In the genomic region with DNA sequence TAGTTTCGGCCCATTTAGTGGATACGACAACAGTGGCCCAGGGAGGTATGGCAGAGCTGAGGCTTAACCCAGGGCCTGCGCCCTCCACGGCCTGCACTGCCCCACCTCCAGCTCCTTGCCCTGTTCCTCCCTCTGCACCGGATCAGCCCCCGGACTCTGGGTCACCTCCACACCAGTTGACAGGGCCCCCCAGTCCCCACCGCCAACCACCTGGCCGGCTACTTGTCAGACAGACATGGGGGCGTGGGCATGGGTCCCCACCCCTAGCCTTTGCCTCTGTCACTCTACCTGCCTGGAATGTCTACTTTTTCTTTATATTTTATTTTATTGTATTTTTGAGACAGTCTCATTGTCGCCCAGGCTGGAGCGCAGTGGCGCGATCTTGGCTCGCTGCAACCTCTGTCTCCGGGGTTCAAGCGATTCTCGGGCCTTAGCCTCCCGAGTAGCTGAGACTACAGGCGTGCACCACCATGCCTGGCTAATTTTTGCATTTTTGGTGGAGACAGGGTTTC, we compare ENCODE assay signal across 8 cellular contexts. TPM values are rescaled to one million over a fixed set of nuclear protein-coding genes. Genes with fewer than 3 reads are reported as not detected.
DNase-seq lines count a peak whose midpoint lies in the region; ATAC-seq, FAIRE-seq and TF ChIP-seq lines count a peak whose summit lies in the region.

No MANE protein-coding gene starts in this region.

- H3K27ac ChIP-seq in A549 (peak overlapping the region; percentile 99), MM.1S (ENCODE audit: low read length) (peak overlapping the region; percentile 53; the same call in 1 of the 2 replicates), dorsolateral prefrontal cortex (peak overlapping the region in 54 of 59 donors; percentile 5 to 100 (median 99))

- CTCF ChIA-PET in A549 (lab: Yijun Ruan, JAX): interaction anchor here (0.8 to 4.7 kb wide), 4 partner anchors 32 to 224 kb away, joined by 3 to 30 read pairs (median 12); no protein-coding TSS in a partner anchor

- no peaks in the 10 kb centered on the region for H3K9me3 ChIP-seq in A549
- no peaks in the 10 kb centered on the region for H3K9me3 ChIP-seq in MM.1S (replicated peaks; ENCODE audit: insufficient read depth, low read length)
- H3K9me3 ChIP-seq in mucosa of stomach (ENCODE audit: control insufficient read depth, low read length): no peaks in the 10 kb centered on the region

- FAIRE-seq in A549 (lab: Jason Lieb, UNC) (no peak), frontal cortex (lab: Jason Lieb, UNC) (no peak)

- H3K4me3 ChIP-seq in A549 (peak overlapping the region; percentile 83), MM.1S (ENCODE audit: low read length) (peak overlapping the region; percentile 72), dorsolateral prefrontal cortex (peak overlapping the region; percentile 59 to 100 (median 93)), mucosa of stomach (ENCODE audit: low read length) (peak overlapping the region; percentile 80)

- no peak for TF ChIP-seq RAD21 in A549 (conservative IDR thresholded peaks at IDR 0.05 in 1 of 2, IDR thresholded peaks at IDR 0.05 in 1 of 2)

- TF ChIP-seq EP300 in A549 (IDR thresholded peaks at IDR 0.05): no peak

- TF ChIP-seq CTCF in A549 (IDR thresholded peaks at IDR 0.05): no peak
- TF ChIP-seq CTCF in MM.1S (IDR thresholded peaks at IDR 0.05; ENCODE audit: low read length): no peak
- no peak for TF ChIP-seq CTCF in dorsolateral prefrontal cortex (IDR thresholded peaks at IDR 0.05 in 54 of 56, conservative IDR thresholded peaks at IDR 0.05 in 2 of 56; ENCODE audit: low read depth in 1 of 56, partially characterized antibody in 56 of 56)

- peaks cover 28% of the 10 kb centered on the region for H3K79me2 ChIP-seq in MM.1S (ENCODE audit: low read length)

- intact Hi-C loops in dorsolateral prefrontal cortex (cut with DNase I): loop anchor here in 1 of 2 donors (2.0 kb wide), 1 partner anchor 37 kb away; a partner anchor contains a TSS

- peak overlapping the region; percentile 56; the same call in 1 of the 2 replicates for H3K9ac ChIP-seq in MM.1S (ENCODE audit: low read length)
- peak overlapping the region; percentile 86 for H3K9ac ChIP-seq in mucosa of stomach (ENCODE audit: low read length)

- POLR2A ChIA-PET in A549 (lab: Yijun Ruan, JAX): interaction anchor here (0.9 to 1.4 kb wide), 4 partner anchors 27 to 221 kb away, joined by 3 to 4 read pairs (median 3); a partner anchor contains a TSS

- peak overlapping the region; percentile 87 for H3K4me2 ChIP-seq in A549
- peak overlapping the region; percentile 87 for H3K4me2 ChIP-seq in MM.1S (ENCODE audit: low read depth, low read length)

- WGBS in A549 (ENCODE audit: missing lambda C conversion rate): 64% methylated on average over 19 of the region's 19 CpGs

- H3K4me1 ChIP-seq in A549 (peaks cover 43% of the 10 kb centered on the region), MM.1S (ENCODE audit: low read length) (peaks cover 26% of the 10 kb centered on the region), mucosa of stomach (ENCODE audit: control insufficient read depth, insufficient read depth, low read length) (peaks cover 47% of the 10 kb centered on the region)

- no peak for TF ChIP-seq POLR2A in A549 (IDR thresholded peaks at IDR 0.05; ENCODE audit: low read length)

- H3K27me3 ChIP-seq in MM.1S (replicated peaks; ENCODE audit: insufficient read depth, low read length) (no peaks in the 10 kb centered on the region), dorsolateral prefrontal cortex (peaks cover 0 to 26% (median 8%) of the 10 kb centered on the region in 45 donors), mucosa of stomach (ENCODE audit: control insufficient read depth, insufficient read depth, low read length) (no peaks in the 10 kb centered on the region)

- H3F3A ChIP-seq in MM.1S (ENCODE audit: insufficient read depth, low read length): peaks cover 59% of the 10 kb centered on the region

- no peak for DNase-seq in A549 (ENCODE audit: low read depth in 1 of 2, low spot score in 1 of 2)
- peak; percentile 3 for DNase-seq in MM.1S
- no peak for DNase-seq in dorsolateral prefrontal cortex
- DNase-seq in frontal cortex (ENCODE audit: low spot score in 2 of 2): no peak
- no peak for DNase-seq in C1 segment of cervical spinal cord (lab: John Stamatoyannopoulos, UW)

- H3K9me2 ChIP-seq in MM.1S (replicated peaks; ENCODE audit: insufficient read depth, low read length): no peaks in the 10 kb centered on the region

- H4K20me1 ChIP-seq in MM.1S (ENCODE audit: insufficient read depth, low read length): peaks cover 16% of the 10 kb centered on the region

- H3K36me3 ChIP-seq in MM.1S (replicated peaks; ENCODE audit: insufficient read depth, low read length): peaks cover 12% of the 10 kb centered on the region
- peaks cover 15% of the 10 kb centered on the region for H3K36me3 ChIP-seq in mucosa of stomach (ENCODE audit: control insufficient read depth, insufficient read depth, low read length)

- H2AFZ ChIP-seq in MM.1S (ENCODE audit: low read length): no peak overlapping the region

- no peak for ATAC-seq in A549
- ATAC-seq in GM18868 (IDR thresholded peaks at IDR 0.05; ENCODE audit: unreplicated experiment): no peak
- ATAC-seq in HG02678 (IDR thresholded peaks at IDR 0.05; ENCODE audit: unreplicated experiment): no peak

TF ChIP-seq in A549, 52 proteins besides CTCF, POLR2A, EP300 and RAD21:
- 0 out of 2 replicates have a peak, but pooled peaks have one; percentile 48 for TF ChIP-seq HDAC2 (IDR thresholded peaks at IDR 0.05)
- TF ChIP-seq, protein P1, sequence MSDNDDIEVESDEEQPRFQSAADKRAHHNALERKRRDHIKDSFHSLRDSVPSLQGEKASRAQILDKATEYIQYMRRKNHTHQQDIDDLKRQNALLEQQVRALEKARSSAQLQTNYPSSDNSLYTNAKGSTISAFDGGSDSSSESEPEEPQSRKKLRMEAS (IDR thresholded peaks at IDR 0.05): no peak

RNA-seq across cellular contexts. Expression of a gene that starts 3.0 kb away (rescaled TPM):
- polyA plus RNA-seq in A549 (2011; rRNA removed): 2,042 and 2,306 TPM in 2 replicates
- 14,539 and 15,776 TPM in 2 replicates for polyA plus RNA-seq in A549 (2012; cell fraction: cytosol; rRNA removed)
- polyA plus RNA-seq in A549 (2012; cell fraction: nucleus; rRNA removed): 26,089 and 28,335 TPM in 2 replicates
- 7,182 to 8,782 TPM (median 7,263 TPM) in 3 replicates for polyA plus RNA-seq in A549 (2017; fragmentation: RNase III; extraction: RNeasy Plus Mini Kit Qiagen cat#74134 plus additional on column Dnase treatment)
- polyA minus RNA-seq in A549 (2011; rRNA and poly(A)+ RNA removed): 2,054 and 3,772 TPM in 2 replicates
- total RNA-seq in dorsolateral prefrontal cortex: 1,000 to 10,000 TPM in 85 of 120 experiments, 100 to 1,000 TPM in 35; 558 to 1,589 (median 1,117) TPM
- 5,358 TPM for total RNA-seq in frontal cortex

RNA-seq across cellular contexts. Expression of a gene that starts 12.6 kb away (rescaled TPM):
- 0.84 and 1.2 TPM in 2 replicates for polyA plus RNA-seq in A549 (2011; rRNA removed)
- 0.74 and 1.1 TPM in 2 replicates for polyA plus RNA-seq in A549 (2012; cell fraction: cytosol; rRNA removed)
- 7.5 and 8.3 TPM in 2 replicates for polyA plus RNA-seq in A549 (2012; cell fraction: nucleus; rRNA removed)
- 1.3 to 1.7 TPM (median 1.3 TPM) in 3 replicates for polyA plus RNA-seq in A549 (2017; fragmentation: RNase III; extraction: RNeasy Plus Mini Kit Qiagen cat#74134 plus additional on column Dnase treatment)
- polyA minus RNA-seq in A549 (2011; rRNA and poly(A)+ RNA removed): 3.6 and 3.7 TPM in 2 replicates
- total RNA-seq in dorsolateral prefrontal cortex: 1 to 10 TPM in 111 of 120 experiments, under 1 TPM in 9; 0.52 to 5.1 (median 2.0) TPM
- 4.9 TPM for total RNA-seq in frontal cortex

RNA-seq across cellular contexts. Expression of a gene that starts 36.6 kb away (rescaled TPM):
- 5.4 and 7.2 TPM in 2 replicates for polyA plus RNA-seq in A549 (2011; rRNA removed)
- polyA plus RNA-seq in A549 (2012; cell fraction: cytosol; rRNA removed): 17.3 and 25.1 TPM in 2 replicates
- 52.4 and 75.7 TPM in 2 replicates for polyA plus RNA-seq in A549 (2012; cell fraction: nucleus; rRNA removed)
- 16.2 to 17.7 TPM (median 16.8 TPM) in 3 replicates for polyA plus RNA-seq in A549 (2017; fragmentation: RNase III; extraction: RNeasy Plus Mini Kit Qiagen cat#74134 plus additional on column Dnase treatment)
- 7.8 and 10.0 TPM in 2 replicates for polyA minus RNA-seq in A549 (2011; rRNA and poly(A)+ RNA removed)
- total RNA-seq in dorsolateral prefrontal cortex: 10 to 100 TPM; 11.9 to 29.9 (median 19.3) TPM
- 21.6 TPM for total RNA-seq in frontal cortex
